ENCODE assay signal across 2 cellular contexts in the genomic region with DNA sequence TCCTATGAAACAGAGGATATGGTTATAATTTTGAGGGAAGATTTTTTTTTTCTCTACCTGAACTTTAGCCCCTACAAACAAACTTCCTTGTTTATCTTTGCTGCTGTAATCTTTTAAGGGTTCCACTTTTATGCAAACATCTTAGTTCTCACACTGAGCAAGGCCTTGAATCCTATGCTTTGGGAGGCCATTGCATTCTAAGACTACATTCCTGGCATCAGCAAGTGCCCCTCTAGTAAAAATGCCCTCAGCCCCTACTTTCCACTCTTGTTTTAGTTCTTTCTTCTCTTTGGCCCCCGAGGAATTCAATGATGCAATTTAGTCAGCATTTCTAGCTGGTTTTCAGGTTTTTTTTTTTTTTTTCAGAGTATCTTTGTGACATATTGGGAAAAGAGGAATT.
A peak's percentile ranks its signal among the peaks of the same experiment; 100 is the strongest.
TF ChIP-seq lines count a peak whose summit lies in the region.

No MANE protein-coding gene starts in this region.

TF ChIP-seq in A549, 52 proteins besides CTCF, POLR2A, EP300 and RAD21:
- TF ChIP-seq BCL3 (IDR thresholded peaks at IDR 0.05), result no peak
- TF ChIP-seq HES2 (IDR thresholded peaks at IDR 0.05), result no peak
TF ChIP-seq in A549: peak in this region for 0.

TF ChIP-seq in HepG2, 621 proteins besides CTCF, POLR2A, EP300 and RAD21:
- TF ChIP-seq ZNF362 (CRISPR knock-in tag; IDR thresholded peaks at IDR 0.05; ENCODE audit: borderline replicate concordance) (peak; percentile 38; the same call in 1 of the 2 replicates), NR2F1 (CRISPR knock-in tag; IDR thresholded peaks at IDR 0.05) (no peak), ARID5B (CRISPR knock-in tag; IDR thresholded peaks at IDR 0.05) (0 out of 2 replicates have a peak, but pooled peaks have one; percentile 20), NRL (CRISPR knock-in tag; IDR thresholded peaks at IDR 0.05; ENCODE audit: borderline replicate concordance) (no peak), ATF7 (IDR thresholded peaks at IDR 0.05) (0 out of 2 replicates have a peak, but pooled peaks have one; percentile 25), ATF7 (CRISPR knock-in tag; IDR thresholded peaks at IDR 0.05) (no peak), GATAD2A (CRISPR knock-in tag; IDR thresholded peaks at IDR 0.05) (peak; percentile 33; the same call in 1 of the 2 replicates), NFIB (CRISPR knock-in tag; IDR thresholded peaks at IDR 0.05; ENCODE audit: borderline replicate concordance) (no peak), ELF3 (CRISPR knock-in tag; IDR thresholded peaks at IDR 0.05) (0 out of 2 replicates have a peak, but pooled peaks have one; percentile 44), ZNF230 (CRISPR knock-in tag; IDR thresholded peaks at IDR 0.05) (no peak), FOXA3 (CRISPR knock-in tag; IDR thresholded peaks at IDR 0.05) (peak; percentile 43), ZNF549 (CRISPR knock-in tag; IDR thresholded peaks at IDR 0.05) (no peak), USF2 (IDR thresholded peaks at IDR 0.05; ENCODE audit: low read depth, low read length) (no peak), USF2 (CRISPR knock-in tag; IDR thresholded peaks at IDR 0.05; ENCODE audit: borderline replicate concordance) (no peak), ZNF546 (CRISPR knock-in tag; conservative IDR thresholded peaks at IDR 0.05) (no peak)
- TF ChIP-seq, protein P1, sequence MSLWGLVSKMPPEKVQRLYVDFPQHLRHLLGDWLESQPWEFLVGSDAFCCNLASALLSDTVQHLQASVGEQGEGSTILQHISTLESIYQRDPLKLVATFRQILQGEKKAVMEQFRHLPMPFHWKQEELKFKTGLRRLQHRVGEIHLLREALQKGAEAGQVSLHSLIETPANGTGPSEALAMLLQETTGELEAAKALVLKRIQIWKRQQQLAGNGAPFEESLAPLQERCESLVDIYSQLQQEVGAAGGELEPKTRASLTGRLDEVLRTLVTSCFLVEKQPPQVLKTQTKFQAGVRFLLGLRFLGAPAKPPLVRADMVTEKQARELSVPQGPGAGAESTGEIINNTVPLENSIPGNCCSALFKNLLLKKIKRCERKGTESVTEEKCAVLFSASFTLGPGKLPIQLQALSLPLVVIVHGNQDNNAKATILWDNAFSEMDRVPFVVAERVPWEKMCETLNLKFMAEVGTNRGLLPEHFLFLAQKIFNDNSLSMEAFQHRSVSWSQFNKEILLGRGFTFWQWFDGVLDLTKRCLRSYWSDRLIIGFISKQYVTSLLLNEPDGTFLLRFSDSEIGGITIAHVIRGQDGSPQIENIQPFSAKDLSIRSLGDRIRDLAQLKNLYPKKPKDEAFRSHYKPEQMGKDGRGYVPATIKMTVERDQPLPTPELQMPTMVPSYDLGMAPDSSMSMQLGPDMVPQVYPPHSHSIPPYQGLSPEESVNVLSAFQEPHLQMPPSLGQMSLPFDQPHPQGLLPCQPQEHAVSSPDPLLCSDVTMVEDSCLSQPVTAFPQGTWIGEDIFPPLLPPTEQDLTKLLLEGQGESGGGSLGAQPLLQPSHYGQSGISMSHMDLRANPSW (CRISPR knock-in tag; IDR thresholded peaks at IDR 0.05; ENCODE audit: borderline replicate concordance), result no peak
- TF ChIP-seq, protein P2, sequence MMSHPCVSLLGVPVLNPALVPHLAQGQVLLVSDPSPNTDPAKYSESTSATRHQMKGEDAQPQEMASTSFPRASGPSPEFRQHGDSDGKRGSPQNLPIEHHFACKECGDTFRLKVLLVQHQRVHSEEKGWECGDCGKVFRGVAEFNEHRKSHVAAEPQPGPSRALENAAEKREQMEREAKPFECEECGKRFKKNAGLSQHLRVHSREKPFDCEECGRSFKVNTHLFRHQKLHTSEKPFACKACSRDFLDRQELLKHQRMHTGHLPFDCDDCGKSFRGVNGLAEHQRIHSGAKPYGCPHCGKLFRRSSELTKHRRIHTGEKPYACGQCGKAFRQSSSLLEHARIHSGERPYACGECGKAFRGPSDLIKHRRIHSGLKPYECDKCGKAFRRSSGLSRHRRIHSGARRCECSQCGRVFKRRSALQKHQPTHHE (CRISPR knock-in tag; IDR thresholded peaks at IDR 0.05; ENCODE audit: borderline replicate concordance), result no peak
- TF ChIP-seq, protein P3, sequence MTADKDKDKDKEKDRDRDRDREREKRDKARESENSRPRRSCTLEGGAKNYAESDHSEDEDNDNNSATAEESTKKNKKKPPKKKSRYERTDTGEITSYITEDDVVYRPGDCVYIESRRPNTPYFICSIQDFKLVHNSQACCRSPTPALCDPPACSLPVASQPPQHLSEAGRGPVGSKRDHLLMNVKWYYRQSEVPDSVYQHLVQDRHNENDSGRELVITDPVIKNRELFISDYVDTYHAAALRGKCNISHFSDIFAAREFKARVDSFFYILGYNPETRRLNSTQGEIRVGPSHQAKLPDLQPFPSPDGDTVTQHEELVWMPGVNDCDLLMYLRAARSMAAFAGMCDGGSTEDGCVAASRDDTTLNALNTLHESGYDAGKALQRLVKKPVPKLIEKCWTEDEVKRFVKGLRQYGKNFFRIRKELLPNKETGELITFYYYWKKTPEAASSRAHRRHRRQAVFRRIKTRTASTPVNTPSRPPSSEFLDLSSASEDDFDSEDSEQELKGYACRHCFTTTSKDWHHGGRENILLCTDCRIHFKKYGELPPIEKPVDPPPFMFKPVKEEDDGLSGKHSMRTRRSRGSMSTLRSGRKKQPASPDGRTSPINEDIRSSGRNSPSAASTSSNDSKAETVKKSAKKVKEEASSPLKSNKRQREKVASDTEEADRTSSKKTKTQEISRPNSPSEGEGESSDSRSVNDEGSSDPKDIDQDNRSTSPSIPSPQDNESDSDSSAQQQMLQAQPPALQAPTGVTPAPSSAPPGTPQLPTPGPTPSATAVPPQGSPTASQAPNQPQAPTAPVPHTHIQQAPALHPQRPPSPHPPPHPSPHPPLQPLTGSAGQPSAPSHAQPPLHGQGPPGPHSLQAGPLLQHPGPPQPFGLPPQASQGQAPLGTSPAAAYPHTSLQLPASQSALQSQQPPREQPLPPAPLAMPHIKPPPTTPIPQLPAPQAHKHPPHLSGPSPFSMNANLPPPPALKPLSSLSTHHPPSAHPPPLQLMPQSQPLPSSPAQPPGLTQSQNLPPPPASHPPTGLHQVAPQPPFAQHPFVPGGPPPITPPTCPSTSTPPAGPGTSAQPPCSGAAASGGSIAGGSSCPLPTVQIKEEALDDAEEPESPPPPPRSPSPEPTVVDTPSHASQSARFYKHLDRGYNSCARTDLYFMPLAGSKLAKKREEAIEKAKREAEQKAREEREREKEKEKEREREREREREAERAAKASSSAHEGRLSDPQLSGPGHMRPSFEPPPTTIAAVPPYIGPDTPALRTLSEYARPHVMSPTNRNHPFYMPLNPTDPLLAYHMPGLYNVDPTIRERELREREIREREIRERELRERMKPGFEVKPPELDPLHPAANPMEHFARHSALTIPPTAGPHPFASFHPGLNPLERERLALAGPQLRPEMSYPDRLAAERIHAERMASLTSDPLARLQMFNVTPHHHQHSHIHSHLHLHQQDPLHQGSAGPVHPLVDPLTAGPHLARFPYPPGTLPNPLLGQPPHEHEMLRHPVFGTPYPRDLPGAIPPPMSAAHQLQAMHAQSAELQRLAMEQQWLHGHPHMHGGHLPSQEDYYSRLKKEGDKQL (CRISPR knock-in tag; IDR thresholded peaks at IDR 0.05; ENCODE audit: low read depth), result no peak
